In genomic region chr9:61862431-61862971, GRCh38 we compare ENCODE assay signal across 8 cellular contexts.
DNase-seq lines count a peak whose midpoint lies in the region; ATAC-seq and TF ChIP-seq lines count a peak whose summit lies in the region.
"Not testable (repeated sequence)": the region's sequence is repeated elsewhere in the genome, so short reads cannot be mapped to it uniquely, and the experiment has no call there.

No MANE protein-coding gene starts in this region.

- TF ChIP-seq CTCF in activated B cell treated with CpG ODN at 0.5 μM for 24 hours (IDR thresholded peaks at IDR 0.05); osteocyte (IDR thresholded peaks at IDR 0.05): not testable (repeated sequence)

- peak; percentile 41 for DNase-seq in activated B cell treated with CpG ODN at 0.5 μM for 24 hours
- DNase-seq in activated CD8-positive, alpha-beta memory T cell treated with anti-CD3 and anti-CD28 coated beads, Interleukin-2, amount 50 U/mL, for 48 hours, result peak; percentile 77
- DNase-seq in activated naive CD8-positive, alpha-beta T cell treated with anti-CD3 and anti-CD28 coated beads, Interleukin-2, amount 50 U/mL, for 24 hours, result peak; percentile 77
- peak; percentile 87 for DNase-seq in left ventricle myocardium superior
- DNase-seq in osteocyte (ENCODE audit: extremely low spot score, unreplicated experiment), result peak; percentile 72
- DNase-seq in stimulated activated CD4-positive, alpha-beta T cell treated with anti-CD3 and anti-CD28 coated beads, Interleukin-4, amount 100 ng/mL, for 1 hour, result peak; percentile 64
- DNase-seq in stimulated activated naive CD8-positive, alpha-beta T cell treated with anti-CD3 and anti-CD28 coated beads, Interleukin-15, Interleukin-2, amounts not matched to agents 100 U/mL and 50 U/mL, for 24 hours, result peak; percentile 75

- CTCF ChIA-PET in activated B cell treated with CpG ODN at 0.5 μM for 24 hours (lab: Charles Lee), result not testable (repeated sequence)

- POLR2A ChIA-PET in activated B cell treated with CpG ODN at 0.5 μM for 24 hours (lab: Charles Lee), result not testable (repeated sequence)

- not testable (repeated sequence) for H3K27me3 Mint-ChIP-seq in activated B cell treated with CpG ODN at 0.5 μM for 24 hours; activated naive CD8-positive, alpha-beta T cell treated with anti-CD3 and anti-CD28 coated beads, Interleukin-2, amount 50 U/mL, for 24 hours; osteocyte (ENCODE audit: unreplicated experiment)

- H3K4me1 Mint-ChIP-seq in activated B cell treated with CpG ODN at 0.5 μM for 24 hours; activated naive CD8-positive, alpha-beta T cell treated with anti-CD3 and anti-CD28 coated beads, Interleukin-2, amount 50 U/mL, for 24 hours; osteocyte (ENCODE audit: unreplicated experiment): not testable (repeated sequence)

- not testable (repeated sequence) for H3K9me3 Mint-ChIP-seq in activated B cell treated with CpG ODN at 0.5 μM for 24 hours; activated naive CD8-positive, alpha-beta T cell treated with anti-CD3 and anti-CD28 coated beads, Interleukin-2, amount 50 U/mL, for 24 hours; osteocyte (ENCODE audit: unreplicated experiment)

- H3K36me3 Mint-ChIP-seq in activated B cell treated with CpG ODN at 0.5 μM for 24 hours (ENCODE audit: low read depth); activated naive CD8-positive, alpha-beta T cell treated with anti-CD3 and anti-CD28 coated beads, Interleukin-2, amount 50 U/mL, for 24 hours (ENCODE audit: low read depth); osteocyte (ENCODE audit: unreplicated experiment): not testable (repeated sequence)

- ATAC-seq in GM18861 (IDR thresholded peaks at IDR 0.05; ENCODE audit: unreplicated experiment) (peak; percentile 53), left ventricle myocardium superior (peak; percentile 47)
- not testable (repeated sequence) for ATAC-seq in activated B cell treated with CpG ODN at 0.5 μM for 24 hours (ENCODE audit: low read depth); activated naive CD8-positive, alpha-beta T cell treated with anti-CD3 and anti-CD28 coated beads, Interleukin-2, amount 50 U/mL, for 24 hours; stimulated activated naive CD8-positive, alpha-beta T cell treated with anti-CD3 and anti-CD28 coated beads, Interleukin-15, Interleukin-2, amounts not matched to agents 100 U/mL and 50 U/mL, for 24 hours

- not testable (repeated sequence) for H3K4me3 Mint-ChIP-seq in activated B cell treated with CpG ODN at 0.5 μM for 24 hours; activated naive CD8-positive, alpha-beta T cell treated with anti-CD3 and anti-CD28 coated beads, Interleukin-2, amount 50 U/mL, for 24 hours; osteocyte (ENCODE audit: unreplicated experiment)

- intact Hi-C loops in activated B cell treated with CpG ODN at 0.5 μM for 24 hours (cut with micrococcal nuclease); left ventricle myocardium superior (cut with micrococcal nuclease): not testable (repeated sequence)

- H3K27ac Mint-ChIP-seq in activated B cell treated with CpG ODN at 0.5 μM for 24 hours; activated naive CD8-positive, alpha-beta T cell treated with anti-CD3 and anti-CD28 coated beads, Interleukin-2, amount 50 U/mL, for 24 hours; osteocyte (ENCODE audit: unreplicated experiment): not testable (repeated sequence)
